In the genomic region with DNA sequence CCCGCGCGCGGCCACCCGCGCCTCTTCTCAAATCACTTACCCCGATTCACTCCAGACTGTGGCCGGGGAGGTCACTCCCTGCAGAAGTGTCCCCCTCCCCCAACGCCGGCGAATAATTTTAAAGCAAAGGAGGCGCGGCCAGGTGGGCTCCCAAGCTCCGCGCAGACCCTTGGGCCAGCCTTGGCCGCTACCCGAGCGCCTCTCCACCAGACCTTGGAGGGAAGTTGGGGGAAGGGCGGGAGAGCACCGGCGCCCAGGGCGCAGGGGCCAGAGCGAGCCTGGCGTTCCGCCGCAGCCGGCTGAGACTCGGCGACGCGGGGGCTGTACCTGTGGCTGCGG, we compare ENCODE assay signal across 9 cellular contexts. TPM values are rescaled to one million over a fixed set of nuclear protein-coding genes. Genes with fewer than 3 reads are reported as not detected.
DNase-seq lines count a peak whose midpoint lies in the region; ATAC-seq and TF ChIP-seq lines count a peak whose summit lies in the region.
"Had no signal": no experiment of that assay in that cellular context is flagged by ENCODE, and none has a peak within 500 bp of the region (broad histone marks: within the 10 kb centered on the region; RNA-seq: fewer than 3 reads in every experiment).

No MANE protein-coding gene starts in this region.

- H2BK15ac ChIP-seq in H9 (ENCODE audit: low read depth, low read length), result no peak overlapping the region; the same call in 1 of the 2 replicates

- peak overlapping the region; percentile 75; the same call in 1 of the 2 replicates for H3K14ac ChIP-seq in H9 (ENCODE audit: insufficient read depth, low read length)

- peaks cover 0 to 2% (median 0%) of the 10 kb centered on the region in 3 experiments; a peak in 1 of 7 replicates for H3K36me3 Mint-ChIP-seq in H9 (ENCODE audit: insufficient read depth in 1 of 3, low read depth in 3 of 3)
- no peaks in the 10 kb centered on the region for H3K36me3 Mint-ChIP-seq in activated T-helper 17 cell treated with anti-CD3 and anti-CD28 coated beads, Interleukin-2, amount 50 U/mL, for 72 hours (ENCODE audit: low read depth)

- peak overlapping the region; percentile 67 to 92 for H3K4me3 Mint-ChIP-seq in H9
- peak overlapping the region; percentile 64 for H3K4me3 Mint-ChIP-seq in activated T-helper 17 cell treated with anti-CD3 and anti-CD28 coated beads, Interleukin-2, amount 50 U/mL, for 72 hours

- H2BK120ac ChIP-seq in H9 (ENCODE audit: low read depth, low read length, poor library complexity, severe bottlenecking), result no peak overlapping the region

- in situ Hi-C loops in HAP-1 (cut with MboI; ENCODE audit: low sequenced_read_pairs), result no loop called here

- no peak overlapping the region for H3K56ac ChIP-seq in H9 (ENCODE audit: insufficient read length, low read depth, low read length)

- WGBS in H9 (ENCODE audit: extremely low coverage, insufficient read length, low lambda C conversion rate), result no CpG with 5 or more reads among the region's 32 CpGs

- H4K5ac ChIP-seq in H9 (ENCODE audit: insufficient read length, low read depth, low read length), result no peak overlapping the region

- no peaks in the 10 kb centered on the region for H3K79me2 ChIP-seq in H9 (ENCODE audit: insufficient read depth, low read length)

- no peak overlapping the region for H3K9ac ChIP-seq in H9 (ENCODE audit: extremely low read depth, insufficient read length, low read length)

- peaks cover 96% of the 10 kb centered on the region for H3K27me3 Mint-ChIP-seq in H9 (ENCODE audit: low read depth)
- H3K27me3 Mint-ChIP-seq in activated T-helper 17 cell treated with anti-CD3 and anti-CD28 coated beads, Interleukin-2, amount 50 U/mL, for 72 hours, result peaks cover 58% of the 10 kb centered on the region

- H2AFZ ChIP-seq in H9 (ENCODE audit: low read length), result no peak overlapping the region

- H3K23ac ChIP-seq in H9 (ENCODE audit: insufficient read length, low read depth, low read length), result no peak overlapping the region

- H3K18ac ChIP-seq in H9 (ENCODE audit: insufficient read length, low read depth, low read length), result no peak overlapping the region

- no peak for ATAC-seq in activated T-helper 17 cell treated with anti-CD3 and anti-CD28 coated beads, Interleukin-2, amount 50 U/mL, for 72 hours (replicated peaks)
- no peak for ATAC-seq in stimulated activated naive CD8-positive, alpha-beta T cell treated with anti-CD3 and anti-CD28 coated beads, Interleukin-15, Interleukin-2, amounts not matched to agents 100 U/mL and 50 U/mL, for 24 hours

- H2AK5ac ChIP-seq in H9 (ENCODE audit: insufficient read length, low read length), result no peak overlapping the region

- no peak overlapping the region for H3K4ac ChIP-seq in H9 (ENCODE audit: low read depth, low read length)

- H3K79me1 ChIP-seq in H9 (ENCODE audit: insufficient read depth, low read depth, low read length, poor library complexity, severe bottlenecking), result no peaks in the 10 kb centered on the region

- no peak for TF ChIP-seq CTCF in H9 (conservative IDR thresholded peaks at IDR 0.05)

- H3K4me1 Mint-ChIP-seq in H9, result peaks cover 25 to 37% of the 10 kb centered on the region in 2 experiments
- H3K4me1 Mint-ChIP-seq in activated T-helper 17 cell treated with anti-CD3 and anti-CD28 coated beads, Interleukin-2, amount 50 U/mL, for 72 hours, result peaks cover 11% of the 10 kb centered on the region

- no peak overlapping the region for H4K8ac ChIP-seq in H9 (replicated peaks; ENCODE audit: insufficient read length, low read depth, low read length)

- H3K27ac Mint-ChIP-seq in H9, result no peak overlapping the region
- H3K27ac Mint-ChIP-seq in activated T-helper 17 cell treated with anti-CD3 and anti-CD28 coated beads, Interleukin-2, amount 50 U/mL, for 72 hours, result no peak overlapping the region

- DNase-seq in H9 (peak; percentile 71), iPS-NIHi7 (ENCODE audit: extremely low spot score) (peak; percentile 56), HAP-1 (ENCODE audit: low spot score in 2 of 2) (no peak), DMS153 (lab: John Stamatoyannopoulos, UW) (no peak), NCI-H524 (lab: John Stamatoyannopoulos, UW) (no peak), kidney tubule cell (ENCODE audit: low spot score) (no peak)
- DNase-seq in stimulated activated naive CD8-positive, alpha-beta T cell treated with anti-CD3 and anti-CD28 coated beads, Interleukin-15, Interleukin-2, amounts not matched to agents 100 U/mL and 50 U/mL, for 24 hours, result peak; percentile 11
- DNase-seq: NCI-H2171 treated with DMSO at 0.1 percent for 48 hours had no signal

- H2BK20ac ChIP-seq in H9 (ENCODE audit: low read depth, low read length, poor library complexity, severe bottlenecking), result no peak overlapping the region

- no peak overlapping the region for H3T11ph ChIP-seq in H9 (ENCODE audit: low read length)

- no peaks in the 10 kb centered on the region for H3K9me3 ChIP-seq in H9 (ENCODE audit: control insufficient read depth, low read depth, low read length)
- H3K9me3 ChIP-seq in HAP-1, result peaks cover 15% of the 10 kb centered on the region

- no peak overlapping the region for H4K91ac ChIP-seq in H9 (ENCODE audit: insufficient read length, low read depth, low read length)

- H3K27ac ChIP-seq in H9 (ENCODE audit: insufficient read length, low read depth, low read length), result no peak overlapping the region

- no peaks in the 10 kb centered on the region for H3K36me3 ChIP-seq in HAP-1 (replicated peaks)

- peaks cover 0 to 7% of the 10 kb centered on the region in 2 experiments; a peak in 4 of 5 replicates for H3K9me3 Mint-ChIP-seq in H9
- no peaks in the 10 kb centered on the region for H3K9me3 Mint-ChIP-seq in activated T-helper 17 cell treated with anti-CD3 and anti-CD28 coated beads, Interleukin-2, amount 50 U/mL, for 72 hours

- no peaks in the 10 kb centered on the region for H4K20me1 ChIP-seq in H9 (ENCODE audit: control insufficient read depth, insufficient read depth, insufficient read length)

- H2BK5ac ChIP-seq in H9 (ENCODE audit: insufficient read length, low read length), result no peak overlapping the region

- H2BK12ac ChIP-seq in H9 (ENCODE audit: insufficient read length, low read depth, low read length), result no peak overlapping the region

- H3K27me3 ChIP-seq in H9 (ENCODE audit: insufficient read depth, low read length) (peaks cover 63% of the 10 kb centered on the region), HAP-1 (ENCODE audit: low read depth) (no peaks in the 10 kb centered on the region)

- peaks cover 57% of the 10 kb centered on the region for H3K23me2 ChIP-seq in H9 (ENCODE audit: insufficient read length, low read depth, low read length, poor library complexity, severe bottlenecking)

- H3K4me1 ChIP-seq in H9 (ENCODE audit: insufficient read depth, low read length), result no peaks in the 10 kb centered on the region
- 0 out of 2 replicates have a peak, but pooled peaks cover 4% of the 10 kb centered on the region for H3K4me1 ChIP-seq in HAP-1

- H3K4me2 ChIP-seq in H9 (ENCODE audit: insufficient read depth, insufficient read length, low read length), result peak overlapping the region; percentile 92

- H3K4me3 ChIP-seq in HAP-1, result no peak overlapping the region

RNA-seq across cellular contexts. Expression of gene MKX, which starts 0.3 kb away (rescaled TPM):
- 0.31 and 0.46 TPM in 2 replicates for total RNA-seq in H9 (2021)
- total RNA-seq in activated T-helper 17 cell treated with anti-CD3 and anti-CD28 coated beads, Interleukin-2, amount 50 U/mL, for 72 hours, result under 1 TPM in 1 of 2 donors, not detected in 1; 0.11 TPM

Comparison
In these comparisons a context has a peak if more than half of its experiments do, and no peak if none do; other contexts are left out.
1. DNase-seq: peak in H9 (single experiment), iPS-NIHi7 (single experiment) and stimulated activated naive CD8-positive, alpha-beta T cell treated with anti-CD3 and anti-CD28 coated beads, Interleukin-15, Interleukin-2, amounts not matched to agents 100 U/mL and 50 U/mL, for 24 hours (single experiment); none in HAP-1 (0 of 2), DMS153 (single experiment), NCI-H524 (0 of 2) and kidney tubule cell (single experiment).